15 cellular contexts compared by ENCODE assay signal in the genomic region with DNA sequence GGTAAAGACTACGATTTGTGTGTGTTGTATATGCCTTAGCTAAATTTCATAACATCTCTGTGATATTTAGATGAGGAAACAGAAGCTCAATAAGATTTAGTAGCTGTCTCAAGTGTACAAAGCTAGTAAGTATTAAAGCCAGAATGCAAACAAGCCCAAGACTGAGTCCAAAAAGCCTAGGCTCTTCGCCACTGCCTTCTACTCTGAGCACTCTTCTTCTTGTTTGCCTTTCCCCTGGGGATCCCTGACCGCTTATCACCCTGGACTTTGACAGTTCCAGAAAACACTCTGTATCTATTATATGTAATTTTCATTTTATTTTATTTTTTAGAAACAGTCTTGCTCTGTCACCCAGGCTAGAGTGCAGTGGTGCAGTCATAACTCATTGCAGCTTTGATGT. TPM values are rescaled to one million over a fixed set of nuclear protein-coding genes. Genes with fewer than 3 reads are reported as not detected.
DNase-seq lines count a peak whose midpoint lies in the region; ATAC-seq, FAIRE-seq and TF ChIP-seq lines count a peak whose summit lies in the region.
"Had no signal": no experiment of that assay in that cellular context is flagged by ENCODE, and none has a peak within 500 bp of the region (broad histone marks: within the 10 kb centered on the region; RNA-seq: fewer than 3 reads in every experiment).

No MANE protein-coding gene starts in this region.

- H3K9me3 Mint-ChIP-seq in neural crest cell = peaks cover 8% of the 10 kb centered on the region

- H3K9me3 ChIP-seq in T-helper 17 cell (ENCODE audit: control insufficient read depth, low read length, poor library complexity, severe bottlenecking) = no peaks in the 10 kb centered on the region

- H3K36me3 Mint-ChIP-seq in T-helper 17 cell (ENCODE audit: low read depth) (peaks cover 5% of the 10 kb centered on the region), neural crest cell (ENCODE audit: low read depth) (peaks cover 32% of the 10 kb centered on the region)

- H3K27ac Mint-ChIP-seq in T-helper 17 cell = peak overlapping the region; percentile 72
- H3K27ac Mint-ChIP-seq in neural crest cell (ENCODE audit: unreplicated experiment) = no peak overlapping the region

- H3K27me3 Mint-ChIP-seq in T-helper 17 cell (no peaks in the 10 kb centered on the region), neural crest cell (ENCODE audit: low read depth) (no peaks in the 10 kb centered on the region)
- H3K27me3 Mint-ChIP-seq: stimulated activated naive CD8-positive, alpha-beta T cell treated with anti-CD3 and anti-CD28 coated beads, Interleukin-15, amount 100 ng/mL, for 72 hours had no signal

- DNase-seq in SIG-M5 treated with dmso at 0.1 percent for 504 hours (lab: John Stamatoyannopoulos, UW; ENCODE audit: unreplicated experiment) (peak; percentile 70), SIG-M5 (lab: John Stamatoyannopoulos, UW) (no peak), T-helper 17 cell (no peak), neural crest cell (ENCODE audit: low read depth, low spot score) (no peak), H54 (ENCODE audit: insufficient read length, low spot score) (no peak), 8988T (no peak)
- DNase-seq in stimulated activated CD4-positive, alpha-beta T cell treated with anti-CD3 and anti-CD28 coated beads, Interleukin-1b, Interleukin-23, amount 100 ng/mL, for 48 hours = no peak
- DNase-seq: HCEC 1CT; lower lobe of right lung; MM.1S; PC-3; stimulated activated naive CD8-positive, alpha-beta T cell treated with anti-CD3 and anti-CD28 coated beads, Interleukin-15, amount 100 ng/mL, for 72 hours had no signal

- H3K4me1 Mint-ChIP-seq in T-helper 17 cell = peaks cover 50% of the 10 kb centered on the region
- peaks cover 20% of the 10 kb centered on the region for H3K4me1 Mint-ChIP-seq in neural crest cell

- TF ChIP-seq POLR2A in H54 (IDR thresholded peaks at IDR 0.05; ENCODE audit: low read depth, low read length) = no peak

- ATAC-seq in HG03139 (IDR thresholded peaks at IDR 0.05; ENCODE audit: unreplicated experiment) (peak; percentile 3), T-helper 17 cell (no peak)
- ATAC-seq: PC-3; stimulated activated naive CD8-positive, alpha-beta T cell treated with anti-CD3 and anti-CD28 coated beads, Interleukin-15, amount 100 ng/mL, for 72 hours had no signal

- peak overlapping the region; percentile 56 for H3K4me3 Mint-ChIP-seq in T-helper 17 cell
- peak overlapping the region; percentile 36 for H3K4me3 Mint-ChIP-seq in neural crest cell

- FAIRE-seq in H54 (lab: Jason Lieb, UNC) = no peak
- FAIRE-seq: colon, HTR-8/SVneo had no signal

- TF ChIP-seq CTCF in neural crest cell (conservative IDR thresholded peaks at IDR 0.05) = no peak

RNA-seq across cellular contexts. Expression of a gene that starts 5.8 kb away (rescaled TPM):
- total RNA-seq in T-helper 17 cell = 10 to 100 TPM; 42.4 to 50.7 TPM
- total RNA-seq in neural crest cell = 66.7 and 68.8 TPM in 2 replicates
